In genomic region chr10:22634606-22635467, GRCh38 we compare ENCODE assay signal across 18 cellular contexts.
DNase-seq lines count a peak whose midpoint lies in the region; ATAC-seq and TF ChIP-seq lines count a peak whose summit lies in the region.
"Had no signal": no experiment of that assay in that cellular context is flagged by ENCODE, and none has a peak within 500 bp of the region (broad histone marks: within the 10 kb centered on the region; RNA-seq: fewer than 3 reads in every experiment).

No MANE protein-coding gene starts in this region.

- H3K36me3 Mint-ChIP-seq in activated naive CD4-positive, alpha-beta T cell treated with anti-CD3 and anti-CD28 coated beads for 36 hours (ENCODE audit: low read depth), result peaks cover 26% of the 10 kb centered on the region
- H3K36me3 Mint-ChIP-seq in activated naive CD8-positive, alpha-beta T cell, result peaks cover 21% of the 10 kb centered on the region

- H3K4me1 Mint-ChIP-seq in activated naive CD4-positive, alpha-beta T cell treated with anti-CD3 and anti-CD28 coated beads for 36 hours (ENCODE audit: low read depth), result peaks cover 86% of the 10 kb centered on the region
- peaks cover 92% of the 10 kb centered on the region for H3K4me1 Mint-ChIP-seq in activated naive CD8-positive, alpha-beta T cell (ENCODE audit: low read depth)

- H3K4me3 ChIP-seq in mucosa of descending colon (no peak overlapping the region), upper lobe of right lung (no peak overlapping the region), Karpas-422 (ENCODE audit: low read length) (no peak overlapping the region)
- H3K4me3 ChIP-seq: body of pancreas, lower lobe of right lung had no signal

- peak overlapping the region; percentile 1 for H3K27ac ChIP-seq in upper lobe of right lung
- H3K27ac ChIP-seq in Karpas-422 (ENCODE audit: low read length), result no peak overlapping the region
- H3K27ac ChIP-seq: body of pancreas, HL-60, lower lobe of right lung, RWPE1 had no signal

- no peak overlapping the region for H2AFZ ChIP-seq in Karpas-422 (ENCODE audit: low read length)

- H3K27ac Mint-ChIP-seq in activated naive CD4-positive, alpha-beta T cell treated with anti-CD3 and anti-CD28 coated beads for 36 hours, result peak overlapping the region; percentile 32
- peak overlapping the region; percentile 98 for H3K27ac Mint-ChIP-seq in activated naive CD8-positive, alpha-beta T cell
- H3K27ac Mint-ChIP-seq: nephron progenitor cell had no signal

- ATAC-seq in mucosa of descending colon (peak; percentile 5), upper lobe of right lung (no peak), GM18867 (IDR thresholded peaks at IDR 0.05; ENCODE audit: unreplicated experiment) (no peak)
- ATAC-seq: body of pancreas had no signal

- H3K36me3 ChIP-seq in mucosa of descending colon (ENCODE audit: low read depth) (no peaks in the 10 kb centered on the region), upper lobe of right lung (no peaks in the 10 kb centered on the region), Karpas-422 (ENCODE audit: insufficient read depth, low read length) (no peaks in the 10 kb centered on the region)
- H3K36me3 ChIP-seq: lower lobe of right lung had no signal

- H3K9me3 Mint-ChIP-seq in activated naive CD4-positive, alpha-beta T cell treated with anti-CD3 and anti-CD28 coated beads for 36 hours, result peaks cover 6% of the 10 kb centered on the region
- peaks cover 3% of the 10 kb centered on the region for H3K9me3 Mint-ChIP-seq in activated naive CD8-positive, alpha-beta T cell (ENCODE audit: low read depth)

- H3K27me3 Mint-ChIP-seq in activated naive CD4-positive, alpha-beta T cell treated with anti-CD3 and anti-CD28 coated beads for 36 hours (ENCODE audit: low read depth), result no peaks in the 10 kb centered on the region
- H3K27me3 Mint-ChIP-seq in activated naive CD8-positive, alpha-beta T cell, result no peaks in the 10 kb centered on the region

- no peak for DNase-seq in activated naive CD4-positive, alpha-beta T cell treated with anti-CD3 and anti-CD28 coated beads for 36 hours
- no peak for DNase-seq in activated naive CD4-positive, alpha-beta T cell treated with Interleukin-2 at 50 U/mL for 16 hours
- DNase-seq in mucosa of descending colon (no peak), upper lobe of right lung (no peak), Karpas-422 (no peak), NCI-H2107 (lab: John Stamatoyannopoulos, UW) (no peak)
- DNase-seq: body of pancreas; COR-L47; dermis blood vessel endothelial cell; EL; lower lobe of right lung; nephron progenitor cell; stimulated activated CD4-positive, alpha-beta T cell treated with anti-CD3 and anti-CD28 coated beads, Interleukin-12 subunit alpha, Interleukin-12 subunit beta, amount 100 ng/mL, for 4 hours; SW 1271 had no signal

- H3K9me3 ChIP-seq in mucosa of descending colon (no peaks in the 10 kb centered on the region), upper lobe of right lung (no peaks in the 10 kb centered on the region), Karpas-422 (ENCODE audit: low read length) (no peaks in the 10 kb centered on the region)
- H3K9me3 ChIP-seq: body of pancreas, lower lobe of right lung had no signal

- H3K4me1 ChIP-seq in mucosa of descending colon (ENCODE audit: low read depth) (no peaks in the 10 kb centered on the region), upper lobe of right lung (peaks cover 27% of the 10 kb centered on the region), Karpas-422 (ENCODE audit: low read length) (peaks cover 16% of the 10 kb centered on the region)

- peaks cover 79% of the 10 kb centered on the region for H4K20me1 ChIP-seq in Karpas-422 (ENCODE audit: insufficient read depth, low read depth, low read length)

- CTCF ChIA-PET in activated naive CD4-positive, alpha-beta T cell treated with anti-CD3 and anti-CD28 coated beads for 36 hours (lab: Charles Lee), result interaction anchor here (1.2 kb wide), 1 partner anchor 11 kb away, joined by 4 read pairs; no protein-coding TSS in a partner anchor

- 0 out of 2 replicates have a peak, but pooled peaks cover 5% of the 10 kb centered on the region for H3K79me2 ChIP-seq in Karpas-422 (ENCODE audit: low read length)

- TF ChIP-seq CTCF in mucosa of descending colon (IDR thresholded peaks at IDR 0.05) (no peak), upper lobe of right lung (IDR thresholded peaks at IDR 0.05) (no peak)

- no peaks in the 10 kb centered on the region for H3K27me3 ChIP-seq in upper lobe of right lung
- no peaks in the 10 kb centered on the region for H3K27me3 ChIP-seq in Karpas-422 (ENCODE audit: low read length)
- H3K27me3 ChIP-seq: body of pancreas had no signal

- no peaks in the 10 kb centered on the region for H3K9me2 ChIP-seq in Karpas-422 (replicated peaks; ENCODE audit: insufficient read depth, low read length)

- no peak overlapping the region for H3K4me2 ChIP-seq in Karpas-422 (ENCODE audit: low read depth, low read length, poor library complexity, severe bottlenecking)

- intact Hi-C loops in activated naive CD4-positive, alpha-beta T cell treated with anti-CD3 and anti-CD28 coated beads for 36 hours (cut with micrococcal nuclease), result no loop called here
- intact Hi-C loops in mucosa of descending colon (cut with DNase I, micrococcal nuclease), result no loop called here
- intact Hi-C loops in upper lobe of right lung (cut with DNase I), result no loop called here

- H3K4me3 Mint-ChIP-seq in activated naive CD4-positive, alpha-beta T cell treated with anti-CD3 and anti-CD28 coated beads for 36 hours, result no peak overlapping the region
- H3K4me3 Mint-ChIP-seq in activated naive CD8-positive, alpha-beta T cell, result peak overlapping the region; percentile 50
- H3K4me3 Mint-ChIP-seq: nephron progenitor cell had no signal

- H3K9ac ChIP-seq in Karpas-422 (ENCODE audit: low read length), result no peak overlapping the region
